16 cellular contexts compared by ENCODE assay signal in the genomic region with DNA sequence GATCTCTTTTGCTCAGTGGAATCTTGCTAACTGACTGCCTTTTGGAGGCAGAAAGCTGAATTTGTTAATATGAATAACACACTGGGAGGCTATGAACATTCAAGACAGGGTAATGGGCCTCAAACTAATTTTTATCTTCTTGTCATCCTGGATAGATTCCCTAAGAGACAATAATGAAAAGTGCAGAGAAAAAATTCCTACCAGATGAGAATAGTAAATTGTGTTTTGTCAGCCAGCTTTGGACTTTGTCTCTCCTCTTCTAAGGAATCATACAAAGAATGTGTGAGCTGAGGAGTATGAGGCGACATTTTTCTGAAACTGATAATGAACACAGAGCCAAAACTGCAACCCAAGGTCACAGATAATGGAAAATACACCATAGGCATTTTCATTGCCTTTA.
DNase-seq lines count a peak whose midpoint lies in the region; ATAC-seq and TF ChIP-seq lines count a peak whose summit lies in the region.
"Had no signal": no experiment of that assay in that cellular context is flagged by ENCODE, and none has a peak within 500 bp of the region (broad histone marks: within the 10 kb centered on the region; RNA-seq: fewer than 3 reads in every experiment).

No MANE protein-coding gene starts in this region.

- 0 out of 2 replicates have a peak overlapping the region, but pooled peaks have one; percentile 13 for H3K4me2 ChIP-seq in GM23338
- H3K4me2 ChIP-seq: A549 had no signal

- intact Hi-C loops in sciatic nerve (cut with DNase I) (no loop called here), Right ventricle myocardium superior (cut with DNase I) (no loop called here)

- H3K27ac Mint-ChIP-seq in GM23338 = peak overlapping the region; percentile 14; the same call in 1 of the 2 replicates
- peak overlapping the region; percentile 9 to 56 (median 28) for H3K27ac Mint-ChIP-seq in nephron
- H3K27ac Mint-ChIP-seq: CD14-positive monocyte; CD8-positive, alpha-beta T cell had no signal

- H3K4me3 ChIP-seq in GM23338 = no peak overlapping the region
- H3K4me3 ChIP-seq: A549, K562 had no signal

- H3K4me1 ChIP-seq in GM23338 (ENCODE audit: insufficient read depth) = peaks cover 23% of the 10 kb centered on the region
- H3K4me1 ChIP-seq: A549 had no signal

- H3K36me3 ChIP-seq in GM23338 (ENCODE audit: insufficient read depth) = no peaks in the 10 kb centered on the region

- H3K9me2 ChIP-seq in GM23338 (ENCODE audit: insufficient read depth) = no peaks in the 10 kb centered on the region

- no peaks in the 10 kb centered on the region for H3F3A ChIP-seq in GM23338 (replicated peaks; ENCODE audit: low read depth)

- H3K27ac ChIP-seq in GM23338 (ENCODE audit: low read depth) = no peak overlapping the region
- H3K27ac ChIP-seq: A549, HL-60 had no signal

- no peaks in the 10 kb centered on the region for H3K79me2 ChIP-seq in GM23338 (replicated peaks; ENCODE audit: insufficient read depth)

- H3K9me3 Mint-ChIP-seq in GM23338 (no peaks in the 10 kb centered on the region), nephron (no peaks in the 10 kb centered on the region)
- H3K9me3 Mint-ChIP-seq: CD8-positive, alpha-beta T cell had no signal

- H3K36me3 Mint-ChIP-seq in GM23338 (ENCODE audit: low read depth) (no peaks in the 10 kb centered on the region), nephron (ENCODE audit: low read depth) (no peaks in the 10 kb centered on the region)
- H3K36me3 Mint-ChIP-seq: CD14-positive monocyte; CD8-positive, alpha-beta T cell had no signal

- H3K27me3 Mint-ChIP-seq in GM23338 (ENCODE audit: insufficient read depth, low read depth, poor library complexity) (no peaks in the 10 kb centered on the region), nephron (ENCODE audit: low read depth) (no peaks in the 10 kb centered on the region)

- TF ChIP-seq CTCF in GM23338 (conservative IDR thresholded peaks at IDR 0.05; ENCODE audit: low read depth in 2 of 2) (no peak), nephron (IDR thresholded peaks at IDR 0.05; ENCODE audit: unreplicated experiment in 3 of 3) (no peak)

- no peak for DNase-seq in GM23338 (ENCODE audit: low spot score)
- DNase-seq in astrocyte of the hippocampus (ENCODE audit: low read depth, low spot score) = peak; percentile 10
- DNase-seq in NCI-H2171 treated with DMSO at 0.1 percent for 48 hours (lab: John Stamatoyannopoulos, UW) = no peak
- no peak for DNase-seq in sciatic nerve (ENCODE audit: low spot score)
- DNase-seq in Right ventricle myocardium superior = no peak
- no peak for DNase-seq in retina
- DNase-seq: CD8-positive, alpha-beta T cell; COR-L47; DND-41; GF-D8; H7 had no signal

- ATAC-seq in GM23338 = no peak
- no peak for ATAC-seq in sciatic nerve
- no peak for ATAC-seq in Right ventricle myocardium superior (ENCODE audit: poor library complexity)
- ATAC-seq: A549; CD8-positive, alpha-beta T cell; K562 had no signal

- H3K4me1 Mint-ChIP-seq in GM23338 (peaks cover 31% of the 10 kb centered on the region), nephron (peaks cover 13% of the 10 kb centered on the region)
- H3K4me1 Mint-ChIP-seq: CD14-positive monocyte had no signal

- H4K20me1 ChIP-seq in GM23338 (replicated peaks; ENCODE audit: insufficient read depth) = no peaks in the 10 kb centered on the region

- no peaks in the 10 kb centered on the region for H3K27me3 ChIP-seq in GM23338 (ENCODE audit: insufficient read depth)

- no peak overlapping the region for H2AFZ ChIP-seq in GM23338

- H3K4me3 Mint-ChIP-seq in GM23338 (no peak overlapping the region), nephron (no peak overlapping the region)
- H3K4me3 Mint-ChIP-seq: CD14-positive monocyte; CD8-positive, alpha-beta T cell had no signal

TF ChIP-seq in GM23338, 12 proteins besides CTCF, POLR2A, EP300 and RAD21:
- TF ChIP-seq NANOG (IDR thresholded peaks at IDR 0.05; ENCODE audit: borderline replicate concordance) = no peak
